Comparison of ENCODE assay signal across 34 cellular contexts in the genomic region with DNA sequence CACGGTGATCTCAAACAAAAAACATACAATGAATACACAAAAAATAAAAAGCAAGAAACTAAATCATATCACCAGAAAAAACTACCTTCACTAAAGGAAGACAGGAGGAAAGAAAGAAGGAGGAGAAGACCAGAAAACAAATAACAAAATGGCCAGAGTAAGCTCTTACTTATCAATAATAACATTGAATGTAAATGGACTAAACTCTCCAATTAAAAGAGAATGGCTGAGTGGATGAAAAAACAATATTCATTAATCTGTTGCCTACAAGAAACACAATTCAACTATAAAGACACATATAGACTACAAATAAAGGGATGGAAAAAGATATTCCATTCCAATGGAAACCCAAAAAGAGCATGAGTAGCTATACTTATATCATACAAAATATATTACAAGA.
"Had no signal": no experiment of that assay in that cellular context is flagged by ENCODE, and none has a peak within 500 bp of the region (broad histone marks: within the 10 kb centered on the region; RNA-seq: fewer than 3 reads in every experiment).

No MANE protein-coding gene starts in this region.

- DNase-seq: Karpas-422, Kasumi-1, MG63, MM.1S, MV-4-11, NCI-H1048, NCI-H1092, NCI-H1092 treated with DMSO at 0.1 percent for 48 hours, NCI-H1105, NCI-H1105 treated with DMSO at 0.1 percent for 48 hours, NCI-H1417, NCI-H1417 treated with DMSO at 0.1 percent for 48 hours, NCI-H1436, NCI-H1436 treated with DMSO at 0.1 percent for 48 hours, NCI-H146, NCI-H1694, NCI-H1694 treated with DMSO at 0.1 percent for 48 hours, NCI-H187, NCI-H187 treated with DMSO at 0.1 percent for 48 hours, NCI-H1930, NCI-H2029, NCI-H2029 treated with DMSO at 0.1 percent for 48 hours, NCI-H2081, NCI-H2081 treated with DMSO at 0.1 percent for 48 hours, NCI-H2107, NCI-H2171, NCI-H2171 treated with DMSO at 0.1 percent for 48 hours, NCI-H2227 treated with DMSO at 0.1 percent for 48 hours, NCI-H226, NCI-H345, NCI-H446, NCI-H446 treated with DMSO at 0.1 percent for 48 hours, NCI-H510A had no signal

- H3K9ac ChIP-seq: KMS-11 had no signal

- H3K4me3 ChIP-seq: MG63 had no signal

- H3K27ac ChIP-seq: KMS-11 had no signal

- H3K4me2 ChIP-seq: KMS-11 had no signal

- H3K27me3 ChIP-seq: MG63 had no signal

- H3K36me3 ChIP-seq: MG63 had no signal
